ENCODE assay signal across 1 cellular context in genomic region chr11:9629064-9629463, GRCh38.
TF ChIP-seq lines count a peak whose summit lies in the region.

No MANE protein-coding gene starts in this region.

TF ChIP-seq in H1, 55 proteins besides CTCF, POLR2A, EP300 and RAD21 (continued from another document):
- TF ChIP-seq, protein P1, sequence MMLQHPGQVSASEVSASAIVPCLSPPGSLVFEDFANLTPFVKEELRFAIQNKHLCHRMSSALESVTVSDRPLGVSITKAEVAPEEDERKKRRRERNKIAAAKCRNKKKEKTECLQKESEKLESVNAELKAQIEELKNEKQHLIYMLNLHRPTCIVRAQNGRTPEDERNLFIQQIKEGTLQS (IDR thresholded peaks at IDR 0.05; ENCODE audit: insufficient read depth, low read depth, low read length): no peak
